In the genomic region with DNA sequence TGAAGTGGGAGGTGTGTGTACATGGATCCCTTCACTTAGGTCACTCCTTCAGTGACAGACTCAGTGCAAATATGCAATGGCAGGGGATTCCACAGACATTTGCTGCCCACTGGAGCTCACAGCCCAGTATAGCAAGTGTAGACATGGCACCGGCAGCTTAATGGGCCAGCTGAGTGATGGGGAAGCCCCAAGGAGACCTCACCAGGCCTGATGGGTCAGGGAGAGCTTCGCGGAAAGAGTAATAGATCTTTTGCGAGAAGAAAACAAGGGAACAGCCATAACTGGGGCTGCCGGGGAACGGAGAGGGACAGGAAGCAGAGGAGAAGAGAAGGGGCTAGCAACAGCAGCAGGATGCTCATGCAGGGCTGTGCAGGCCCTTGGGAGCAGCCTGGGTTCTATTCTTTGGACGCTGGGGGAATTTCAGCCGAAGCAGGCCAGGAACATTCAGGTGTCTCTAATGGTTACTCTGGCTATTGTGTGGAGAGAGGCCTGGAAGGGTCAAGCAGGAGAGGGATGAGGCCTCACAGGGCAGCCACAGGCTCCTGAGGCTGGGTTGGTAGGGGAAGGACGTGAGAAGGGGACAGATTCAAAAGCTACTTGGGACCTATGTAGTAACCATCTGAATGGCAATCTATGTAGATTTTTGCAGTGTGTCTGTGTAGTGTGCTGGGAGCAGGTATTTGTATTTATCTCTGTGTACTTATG, we compare ENCODE assay signal across 11 cellular contexts. TPM values are rescaled to one million over a fixed set of nuclear protein-coding genes. Genes with fewer than 3 reads are reported as not detected.
A peak's percentile ranks its signal among the peaks of the same experiment; 100 is the strongest.
DNase-seq lines count a peak whose midpoint lies in the region; TF ChIP-seq lines count a peak whose summit lies in the region.
"Had no signal": no experiment of that assay in that cellular context is flagged by ENCODE, and none has a peak within 500 bp of the region (broad histone marks: within the 10 kb centered on the region; RNA-seq: fewer than 3 reads in every experiment).

No MANE protein-coding gene starts in this region.

- intact Hi-C loops in activated T-helper 1 cell treated with anti-CD3 and anti-CD28 coated beads, Interleukin-12 subunit alpha, Interleukin-12 subunit beta, Interleukin-2, Interleukin-4 antibody, amounts not matched to agents 30 ng/mL and 10 ng/mL and 1 ng/mL, durations not matched to agents 14 hours and 24 hours and 36 hours (cut with micrococcal nuclease): no loop called here
- intact Hi-C loops in lower leg skin (cut with DNase I; ENCODE audit: low total_unique reads) (no loop called here), colonic mucosa (cut with DNase I) (loop anchor here (5.0 kb wide), 1 partner anchor 99 kb away; no protein-coding TSS in a partner anchor)

- H3K9me3 ChIP-seq in colonic mucosa: no peaks in the 10 kb centered on the region
- H3K9me3 ChIP-seq: tibial nerve had no signal

- POLR2A ChIA-PET in BJ (lab: Charles Lee): no interaction called here

- H3K36me3 ChIP-seq in BJ (ENCODE audit: control insufficient read depth, insufficient read depth, low read length) (peaks cover 19% of the 10 kb centered on the region), colonic mucosa (no peaks in the 10 kb centered on the region)

- CTCF ChIA-PET in BJ (lab: Yijun Ruan, JAX): interaction anchor here (0.5 to 17.5 kb wide), 21 partner anchors 10 to 602 kb away, joined by 3 to 381 read pairs (median 7); a partner anchor contains a TSS

- WGBS in lower leg skin, 2 donors: 70 to 79% methylated on average over 9 of the region's 9 CpGs

- H3K9ac ChIP-seq in colonic mucosa (ENCODE audit: low read depth in 2 of 2, low read length in 2 of 2): no peak overlapping the region
- H3K9ac ChIP-seq: KMS-11 had no signal

- no peaks in the 10 kb centered on the region for H3K9me3 Mint-ChIP-seq in activated T-helper 1 cell treated with anti-CD3 and anti-CD28 coated beads, Interleukin-12 subunit alpha, Interleukin-12 subunit beta, Interleukin-2, Interleukin-4 antibody, amounts not matched to agents 30 ng/mL and 10 ng/mL and 1 ng/mL, durations not matched to agents 14 hours and 24 hours and 36 hours

- H3K4me1 Mint-ChIP-seq in activated T-helper 1 cell treated with anti-CD3 and anti-CD28 coated beads, Interleukin-12 subunit alpha, Interleukin-12 subunit beta, Interleukin-2, Interleukin-4 antibody, amounts not matched to agents 30 ng/mL and 10 ng/mL and 1 ng/mL, durations not matched to agents 14 hours and 24 hours and 36 hours (ENCODE audit: low read depth): peaks cover 62% of the 10 kb centered on the region

- H3K36me3 Mint-ChIP-seq in activated T-helper 1 cell treated with anti-CD3 and anti-CD28 coated beads, Interleukin-12 subunit alpha, Interleukin-12 subunit beta, Interleukin-2, Interleukin-4 antibody, amounts not matched to agents 30 ng/mL and 10 ng/mL and 1 ng/mL, durations not matched to agents 14 hours and 24 hours and 36 hours (ENCODE audit: low read depth): peaks cover 37% of the 10 kb centered on the region

- H3K27ac ChIP-seq in colonic mucosa: no peak overlapping the region
- H3K27ac ChIP-seq: KMS-11 had no signal

- H3K4me3 ChIP-seq in BJ (ENCODE audit: low read depth, low read length) (no peak overlapping the region), lower leg skin (ENCODE audit: low read depth, poor library complexity, severe bottlenecking) (no peak overlapping the region), colonic mucosa (no peak overlapping the region)
- H3K4me3 ChIP-seq: tibial nerve had no signal

- no peaks in the 10 kb centered on the region for H3K27me3 ChIP-seq in BJ (ENCODE audit: control insufficient read depth, insufficient read depth, low read length)
- H3K27me3 ChIP-seq in colonic mucosa: no peaks in the 10 kb centered on the region
- H3K27me3 ChIP-seq: tibial nerve had no signal

- H3K27ac Mint-ChIP-seq in activated T-helper 1 cell treated with anti-CD3 and anti-CD28 coated beads, Interleukin-12 subunit alpha, Interleukin-12 subunit beta, Interleukin-2, Interleukin-4 antibody, amounts not matched to agents 30 ng/mL and 10 ng/mL and 1 ng/mL, durations not matched to agents 14 hours and 24 hours and 36 hours: peak overlapping the region; percentile 24

- TF ChIP-seq POLR2A in lower leg skin (IDR thresholded peaks at IDR 0.05): no peak

- H3K4me1 ChIP-seq in colonic mucosa: no peaks in the 10 kb centered on the region

- TF ChIP-seq CTCF in BJ (IDR thresholded peaks at IDR 0.05; ENCODE audit: insufficient read depth, low read depth, low read length) (0 out of 2 replicates have a peak, but pooled peaks have one; percentile 12), GM12874 (IDR thresholded peaks at IDR 0.05; ENCODE audit: insufficient read depth, low read depth, low read length) (peak; percentile 44), lower leg skin (IDR thresholded peaks at IDR 0.05) (no peak), colonic mucosa (IDR thresholded peaks at IDR 0.05) (no peak)

- H3K4me3 Mint-ChIP-seq in activated T-helper 1 cell treated with anti-CD3 and anti-CD28 coated beads, Interleukin-12 subunit alpha, Interleukin-12 subunit beta, Interleukin-2, Interleukin-4 antibody, amounts not matched to agents 30 ng/mL and 10 ng/mL and 1 ng/mL, durations not matched to agents 14 hours and 24 hours and 36 hours: no peak overlapping the region

- H3K27me3 Mint-ChIP-seq in activated T-helper 1 cell treated with anti-CD3 and anti-CD28 coated beads, Interleukin-12 subunit alpha, Interleukin-12 subunit beta, Interleukin-2, Interleukin-4 antibody, amounts not matched to agents 30 ng/mL and 10 ng/mL and 1 ng/mL, durations not matched to agents 14 hours and 24 hours and 36 hours (ENCODE audit: insufficient read depth): no peaks in the 10 kb centered on the region

- DNase-seq in BJ (ENCODE audit: low read depth): no peak
- DNase-seq in activated T-helper 1 cell treated with anti-CD3 and anti-CD28 coated beads, Interleukin-12 subunit alpha, Interleukin-12 subunit beta, Interleukin-2, Interleukin-4 antibody, amounts not matched to agents 30 ng/mL and 10 ng/mL and 1 ng/mL, durations not matched to agents 14 hours and 24 hours and 36 hours (ENCODE audit: low spot score): no peak
- peak; percentile 7 to 68 for DNase-seq in lower leg skin (ENCODE audit: low spot score in 2 of 2)
- no peak for DNase-seq in colonic mucosa
- DNase-seq in NK-92 treated with Interleukin-12 subunit alpha and Interleukin-12 subunit beta, amount 100 ng/mL, for 24 hours (lab: John Stamatoyannopoulos, UW): no peak
- DNase-seq in NCI-H446 (lab: John Stamatoyannopoulos, UW): no peak
- no peak for DNase-seq in NCI-H2171 (lab: John Stamatoyannopoulos, UW)
- DNase-seq: hippocampal formation had no signal

RNA-seq across cellular contexts. Expression of a gene that starts 27.0 kb away (rescaled TPM):
- polyA plus RNA-seq in BJ (2011; rRNA removed): 0.78 and 0.86 TPM in 2 replicates
- polyA minus RNA-seq in BJ (2011; rRNA and poly(A)+ RNA removed): 1.7 and 3.7 TPM in 2 replicates
- total RNA-seq in activated T-helper 1 cell treated with anti-CD3 and anti-CD28 coated beads, Interleukin-12 subunit alpha, Interleukin-12 subunit beta, Interleukin-2, Interleukin-4 antibody, amounts not matched to agents 30 ng/mL and 10 ng/mL and 1 ng/mL, durations not matched to agents 14 hours and 24 hours and 36 hours: 76.3 and 77.2 TPM in 2 replicates
- total RNA-seq in lower leg skin (1 to 10 TPM; 2.6 to 6.2 (median 5.1) TPM), colonic mucosa (1 to 10 TPM; 4.3 to 9.4 TPM)

RNA-seq across cellular contexts. Expression of a gene that starts 35.3 kb away (rescaled TPM):
- polyA plus RNA-seq in BJ (2011; rRNA removed): 183 and 496 TPM in 2 replicates
- polyA minus RNA-seq in BJ (2011; rRNA and poly(A)+ RNA removed): 61.2 and 62.3 TPM in 2 replicates
- 259 and 265 TPM in 2 replicates for total RNA-seq in activated T-helper 1 cell treated with anti-CD3 and anti-CD28 coated beads, Interleukin-12 subunit alpha, Interleukin-12 subunit beta, Interleukin-2, Interleukin-4 antibody, amounts not matched to agents 30 ng/mL and 10 ng/mL and 1 ng/mL, durations not matched to agents 14 hours and 24 hours and 36 hours
- 100 to 1,000 TPM; 229 to 275 (median 253) TPM for total RNA-seq in lower leg skin
- total RNA-seq in colonic mucosa: 100 to 1,000 TPM; 235 to 272 TPM

Comparison
In these comparisons a context has a peak if more than half of its experiments do, and no peak if none do; other contexts are left out.
1. DNase-seq: peak in lower leg skin (2 of 2); none in BJ (single experiment), activated T-helper 1 cell treated with anti-CD3 and anti-CD28 coated beads, Interleukin-12 subunit alpha, Interleukin-12 subunit beta, Interleukin-2, Interleukin-4 antibody, amounts not matched to agents 30 ng/mL and 10 ng/mL and 1 ng/mL, durations not matched to agents 14 hours and 24 hours and 36 hours (single experiment), colonic mucosa (single experiment), NK-92 treated with Interleukin-12 subunit alpha and Interleukin-12 subunit beta, amount 100 ng/mL, for 24 hours (single experiment), NCI-H446 (0 of 2) and NCI-H2171 (single experiment).
2. CTCF ChIP-seq: peak in BJ (single experiment) and GM12874 (single experiment); none in lower leg skin (0 of 3) and colonic mucosa (single experiment).